Comparison of ENCODE assay signal across 7 cellular contexts in the genomic region with DNA sequence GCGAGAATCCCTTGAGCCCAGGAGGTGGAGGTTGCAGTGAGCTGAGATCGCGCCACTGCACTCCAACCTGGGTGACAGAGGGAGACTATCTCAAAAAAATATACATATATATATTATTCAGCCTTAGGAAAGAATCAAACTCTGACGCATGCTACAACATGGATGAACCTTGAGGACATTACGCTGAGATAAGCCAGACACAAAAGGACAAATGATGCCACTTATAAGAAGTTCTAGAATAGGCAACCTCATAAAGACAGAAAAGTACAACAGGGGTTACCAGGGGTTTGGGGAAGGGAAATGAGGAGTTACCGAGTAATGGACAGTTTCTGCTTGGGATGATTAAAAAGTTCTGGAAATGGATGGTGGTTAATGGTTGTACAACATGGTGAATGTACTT. TPM values are rescaled to one million over a fixed set of nuclear protein-coding genes. Genes with fewer than 3 reads are reported as not detected.
DNase-seq lines count a peak whose midpoint lies in the region; ATAC-seq and TF ChIP-seq lines count a peak whose summit lies in the region.

No MANE protein-coding gene starts in this region.

- no peak for TF ChIP-seq CTCF in HFF-Myc (IDR thresholded peaks at IDR 0.05; ENCODE audit: low read depth, low read length, missing control alignments)

- H3K9me3 Mint-ChIP-seq in activated T-helper 1 cell treated with anti-CD3 and anti-CD28 coated beads, Interleukin-12 subunit alpha, Interleukin-12 subunit beta, Interleukin-2, Interleukin-4 antibody, amounts not matched to agents 30 ng/mL and 10 ng/mL and 1 ng/mL, durations not matched to agents 14 hours and 24 hours and 36 hours: no peaks in the 10 kb centered on the region
- no peaks in the 10 kb centered on the region for H3K9me3 Mint-ChIP-seq in stimulated activated naive B cell treated with anti-CD40 and anti-IgM and Interleukin-4, amounts not matched to agents 10 μg/mL and 1 μg/mL and 100 μg/mL, for 72 hours

- peaks cover 29% of the 10 kb centered on the region for H3K4me1 Mint-ChIP-seq in activated T-helper 1 cell treated with anti-CD3 and anti-CD28 coated beads, Interleukin-12 subunit alpha, Interleukin-12 subunit beta, Interleukin-2, Interleukin-4 antibody, amounts not matched to agents 30 ng/mL and 10 ng/mL and 1 ng/mL, durations not matched to agents 14 hours and 24 hours and 36 hours (ENCODE audit: low read depth)
- peaks cover 11 to 31% of the 10 kb centered on the region in 2 donors for H3K4me1 Mint-ChIP-seq in stimulated activated naive B cell treated with anti-CD40 and anti-IgM and Interleukin-4, amounts not matched to agents 10 μg/mL and 1 μg/mL and 100 μg/mL, for 72 hours

- peaks cover 28% of the 10 kb centered on the region for H3K36me3 ChIP-seq in iPS-15b (ENCODE audit: control insufficient read depth, insufficient read depth, low read length)

- H3K4me3 ChIP-seq in HFF-Myc (replicated peaks; ENCODE audit: low read depth, low read length) (peak overlapping the region; percentile 67), iPS-15b (ENCODE audit: low read depth, low read length) (peak overlapping the region; percentile 95)

- peak overlapping the region; percentile 91 for H3K27ac Mint-ChIP-seq in activated T-helper 1 cell treated with anti-CD3 and anti-CD28 coated beads, Interleukin-12 subunit alpha, Interleukin-12 subunit beta, Interleukin-2, Interleukin-4 antibody, amounts not matched to agents 30 ng/mL and 10 ng/mL and 1 ng/mL, durations not matched to agents 14 hours and 24 hours and 36 hours
- H3K27ac Mint-ChIP-seq in stimulated activated naive B cell treated with anti-CD40 and anti-IgM and Interleukin-4, amounts not matched to agents 10 μg/mL and 1 μg/mL and 100 μg/mL, for 72 hours: peak overlapping the region; percentile 96

- peaks cover 21% of the 10 kb centered on the region for H3K4me1 ChIP-seq in iPS-15b (ENCODE audit: control insufficient read depth, insufficient read depth, low read length)

- no peak for DNase-seq in HFF-Myc (ENCODE audit: extremely low read depth, low read depth)
- no peak for DNase-seq in activated T-helper 1 cell treated with anti-CD3 and anti-CD28 coated beads, Interleukin-12 subunit alpha, Interleukin-12 subunit beta, Interleukin-2, Interleukin-4 antibody, amounts not matched to agents 30 ng/mL and 10 ng/mL and 1 ng/mL, durations not matched to agents 14 hours and 24 hours and 36 hours (ENCODE audit: low spot score)
- DNase-seq in stimulated activated naive B cell treated with anti-CD40 and anti-IgM and Interleukin-4, amounts not matched to agents 10 μg/mL and 1 μg/mL and 100 μg/mL, for 72 hours: no peak
- DNase-seq in HK-2 (ENCODE audit: unreplicated experiment): no peak
- DNase-seq in NCI-H1436 (lab: John Stamatoyannopoulos, UW): no peak
- no peak for DNase-seq in HUDEP-2 (lab: John Stamatoyannopoulos, UW; ENCODE audit: unreplicated experiment in 76 of 76)

- no peaks in the 10 kb centered on the region for H3K27me3 ChIP-seq in iPS-15b (ENCODE audit: control insufficient read depth, insufficient read depth, low read length)

- intact Hi-C loops in activated T-helper 1 cell treated with anti-CD3 and anti-CD28 coated beads, Interleukin-12 subunit alpha, Interleukin-12 subunit beta, Interleukin-2, Interleukin-4 antibody, amounts not matched to agents 30 ng/mL and 10 ng/mL and 1 ng/mL, durations not matched to agents 14 hours and 24 hours and 36 hours (cut with micrococcal nuclease): loop anchor here (1.0 to 10.0 kb wide), 11 partner anchors 38 to 836 kb away; partner anchors contain the start of genes ABHD6, ARF4, FLNB and HTD2

- ATAC-seq in stimulated activated naive B cell treated with anti-CD40 and anti-IgM and Interleukin-4, amounts not matched to agents 10 μg/mL and 1 μg/mL and 100 μg/mL, for 72 hours (replicated peaks): no peak

- H3K36me3 Mint-ChIP-seq in activated T-helper 1 cell treated with anti-CD3 and anti-CD28 coated beads, Interleukin-12 subunit alpha, Interleukin-12 subunit beta, Interleukin-2, Interleukin-4 antibody, amounts not matched to agents 30 ng/mL and 10 ng/mL and 1 ng/mL, durations not matched to agents 14 hours and 24 hours and 36 hours (ENCODE audit: low read depth): peaks cover 29% of the 10 kb centered on the region
- peaks cover 6 to 18% of the 10 kb centered on the region in 2 donors for H3K36me3 Mint-ChIP-seq in stimulated activated naive B cell treated with anti-CD40 and anti-IgM and Interleukin-4, amounts not matched to agents 10 μg/mL and 1 μg/mL and 100 μg/mL, for 72 hours

- peak overlapping the region; percentile 93 for H3K9ac ChIP-seq in iPS-15b (ENCODE audit: low read depth, low read length)

- no peaks in the 10 kb centered on the region for H3K27me3 Mint-ChIP-seq in activated T-helper 1 cell treated with anti-CD3 and anti-CD28 coated beads, Interleukin-12 subunit alpha, Interleukin-12 subunit beta, Interleukin-2, Interleukin-4 antibody, amounts not matched to agents 30 ng/mL and 10 ng/mL and 1 ng/mL, durations not matched to agents 14 hours and 24 hours and 36 hours (ENCODE audit: insufficient read depth)
- no peaks in the 10 kb centered on the region for H3K27me3 Mint-ChIP-seq in stimulated activated naive B cell treated with anti-CD40 and anti-IgM and Interleukin-4, amounts not matched to agents 10 μg/mL and 1 μg/mL and 100 μg/mL, for 72 hours

- H3K4me3 Mint-ChIP-seq in activated T-helper 1 cell treated with anti-CD3 and anti-CD28 coated beads, Interleukin-12 subunit alpha, Interleukin-12 subunit beta, Interleukin-2, Interleukin-4 antibody, amounts not matched to agents 30 ng/mL and 10 ng/mL and 1 ng/mL, durations not matched to agents 14 hours and 24 hours and 36 hours: peak overlapping the region; percentile 88
- peak overlapping the region; percentile 89 to 97 for H3K4me3 Mint-ChIP-seq in stimulated activated naive B cell treated with anti-CD40 and anti-IgM and Interleukin-4, amounts not matched to agents 10 μg/mL and 1 μg/mL and 100 μg/mL, for 72 hours

- no peaks in the 10 kb centered on the region for H3K9me3 ChIP-seq in iPS-15b (ENCODE audit: control insufficient read depth, insufficient read depth, low read length)

RNA-seq across cellular contexts. Expression of gene PDHB, which starts 0.7 kb away (rescaled TPM):
- 62.0 and 68.1 TPM in 2 replicates for total RNA-seq in activated T-helper 1 cell treated with anti-CD3 and anti-CD28 coated beads, Interleukin-12 subunit alpha, Interleukin-12 subunit beta, Interleukin-2, Interleukin-4 antibody, amounts not matched to agents 30 ng/mL and 10 ng/mL and 1 ng/mL, durations not matched to agents 14 hours and 24 hours and 36 hours

RNA-seq across cellular contexts. Expression of gene KCTD6, which starts 59.0 kb away (rescaled TPM):
- total RNA-seq in activated T-helper 1 cell treated with anti-CD3 and anti-CD28 coated beads, Interleukin-12 subunit alpha, Interleukin-12 subunit beta, Interleukin-2, Interleukin-4 antibody, amounts not matched to agents 30 ng/mL and 10 ng/mL and 1 ng/mL, durations not matched to agents 14 hours and 24 hours and 36 hours: 7.0 and 8.9 TPM in 2 replicates
